In the genomic region with DNA sequence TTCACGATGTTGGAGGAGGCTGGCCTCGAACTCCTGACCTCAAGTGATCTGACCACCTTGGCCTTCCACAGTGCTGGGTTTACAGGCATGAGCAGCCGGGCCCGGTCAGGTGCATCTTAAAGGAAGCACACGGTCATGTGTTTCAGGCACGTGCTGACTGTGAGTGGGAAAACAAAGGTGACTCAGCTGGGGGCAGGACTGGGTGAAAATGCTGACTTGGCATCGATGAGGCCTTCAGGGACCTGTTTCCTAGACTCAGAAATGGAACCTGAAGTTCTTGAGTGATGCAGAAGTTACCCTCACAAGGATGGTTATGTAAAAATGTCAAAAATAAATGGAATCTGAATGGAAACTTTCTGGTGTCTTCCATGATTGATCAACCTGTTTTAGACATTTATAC, we compare ENCODE assay signal across 15 cellular contexts. TPM values are rescaled to one million over a fixed set of nuclear protein-coding genes. Genes with fewer than 3 reads are reported as not detected.
"Had no signal": no experiment of that assay in that cellular context is flagged by ENCODE, and none has a peak within 500 bp of the region (broad histone marks: within the 10 kb centered on the region; RNA-seq: fewer than 3 reads in every experiment).

No MANE protein-coding gene starts in this region.

RNA-seq across cellular contexts. Expression of a gene that starts 3.6 kb away (rescaled TPM):
- total RNA-seq: activated CD4-positive, alpha-beta memory T cell treated with anti-CD3 and anti-CD28 coated beads, Interleukin-2, amount 10 ng/mL, durations not matched to agents 7 days and 5 days; activated CD4-positive, alpha-beta T cell treated with anti-CD3 and anti-CD28 coated beads for 36 hours; activated CD4-positive, alpha-beta T cell treated with anti-CD3 and anti-CD28 coated beads, Interleukin-2, amount 10 ng/mL, durations not matched to agents 7 days and 5 days; activated CD8-positive, alpha-beta memory T cell treated with anti-CD3 and anti-CD28 coated beads, Interleukin-2, amount 10 ng/mL, durations not matched to agents 7 days and 5 days; activated CD8-positive, alpha-beta T cell treated with anti-CD3 and anti-CD28 coated beads, Interleukin-2, amount 10 ng/mL, durations not matched to agents 7 days and 5 days; activated naive CD8-positive, alpha-beta T cell treated with anti-CD3 and anti-CD28 coated beads, Interleukin-2, amount 10 ng/mL, durations not matched to agents 7 days and 5 days; activated T-helper 2 cell treated with anti-CD3 and anti-CD28 coated beads, Interferon-gamma antibody, Interleukin-2, Interleukin-4, amounts not matched to agents 10 μg/mL and 5 μg/mL and 100 μg/mL, durations not matched to agents 14 hours and 24 hours and 36 hours; ascending aorta; bronchial epithelial cell; cardiac muscle cell; chondrocyte; T-helper 17 cell; T-helper 2 cell treated with Interferon-gamma antibody and Interleukin-4, amounts not matched to agents 100 ng/mL and 5 ng/mL, for 36 hours; WTC11 had no signal
- polyA plus RNA-seq: adipose tissue, cardiac muscle cell had no signal

RNA-seq across cellular contexts. Expression of a gene that starts 17.2 kb away (rescaled TPM):
- total RNA-seq: activated CD4-positive, alpha-beta memory T cell treated with anti-CD3 and anti-CD28 coated beads, Interleukin-2, amount 10 ng/mL, durations not matched to agents 7 days and 5 days; activated CD4-positive, alpha-beta T cell treated with anti-CD3 and anti-CD28 coated beads for 36 hours; activated CD4-positive, alpha-beta T cell treated with anti-CD3 and anti-CD28 coated beads, Interleukin-2, amount 10 ng/mL, durations not matched to agents 7 days and 5 days; activated CD8-positive, alpha-beta memory T cell treated with anti-CD3 and anti-CD28 coated beads, Interleukin-2, amount 10 ng/mL, durations not matched to agents 7 days and 5 days; activated CD8-positive, alpha-beta T cell treated with anti-CD3 and anti-CD28 coated beads, Interleukin-2, amount 10 ng/mL, durations not matched to agents 7 days and 5 days; activated naive CD8-positive, alpha-beta T cell treated with anti-CD3 and anti-CD28 coated beads, Interleukin-2, amount 10 ng/mL, durations not matched to agents 7 days and 5 days; activated T-helper 2 cell treated with anti-CD3 and anti-CD28 coated beads, Interferon-gamma antibody, Interleukin-2, Interleukin-4, amounts not matched to agents 10 μg/mL and 5 μg/mL and 100 μg/mL, durations not matched to agents 14 hours and 24 hours and 36 hours; ascending aorta; bronchial epithelial cell; cardiac muscle cell; chondrocyte; T-helper 17 cell; T-helper 2 cell treated with Interferon-gamma antibody and Interleukin-4, amounts not matched to agents 100 ng/mL and 5 ng/mL, for 36 hours; WTC11 had no signal
- polyA plus RNA-seq: adipose tissue, cardiac muscle cell had no signal

RNA-seq across cellular contexts. Expression of a gene that starts 21.3 kb away (rescaled TPM):
- total RNA-seq: activated CD4-positive, alpha-beta memory T cell treated with anti-CD3 and anti-CD28 coated beads, Interleukin-2, amount 10 ng/mL, durations not matched to agents 7 days and 5 days; activated CD4-positive, alpha-beta T cell treated with anti-CD3 and anti-CD28 coated beads for 36 hours; activated CD4-positive, alpha-beta T cell treated with anti-CD3 and anti-CD28 coated beads, Interleukin-2, amount 10 ng/mL, durations not matched to agents 7 days and 5 days; activated CD8-positive, alpha-beta memory T cell treated with anti-CD3 and anti-CD28 coated beads, Interleukin-2, amount 10 ng/mL, durations not matched to agents 7 days and 5 days; activated CD8-positive, alpha-beta T cell treated with anti-CD3 and anti-CD28 coated beads, Interleukin-2, amount 10 ng/mL, durations not matched to agents 7 days and 5 days; activated naive CD8-positive, alpha-beta T cell treated with anti-CD3 and anti-CD28 coated beads, Interleukin-2, amount 10 ng/mL, durations not matched to agents 7 days and 5 days; activated T-helper 2 cell treated with anti-CD3 and anti-CD28 coated beads, Interferon-gamma antibody, Interleukin-2, Interleukin-4, amounts not matched to agents 10 μg/mL and 5 μg/mL and 100 μg/mL, durations not matched to agents 14 hours and 24 hours and 36 hours; ascending aorta; bronchial epithelial cell; cardiac muscle cell; chondrocyte; T-helper 17 cell; T-helper 2 cell treated with Interferon-gamma antibody and Interleukin-4, amounts not matched to agents 100 ng/mL and 5 ng/mL, for 36 hours; WTC11 had no signal
- polyA plus RNA-seq: cardiac muscle cell had no signal

RNA-seq across cellular contexts. Expression of a gene that starts 46.1 kb away (rescaled TPM):
- total RNA-seq: activated CD4-positive, alpha-beta memory T cell treated with anti-CD3 and anti-CD28 coated beads, Interleukin-2, amount 10 ng/mL, durations not matched to agents 7 days and 5 days; activated CD4-positive, alpha-beta T cell treated with anti-CD3 and anti-CD28 coated beads for 36 hours; activated CD4-positive, alpha-beta T cell treated with anti-CD3 and anti-CD28 coated beads, Interleukin-2, amount 10 ng/mL, durations not matched to agents 7 days and 5 days; activated CD8-positive, alpha-beta memory T cell treated with anti-CD3 and anti-CD28 coated beads, Interleukin-2, amount 10 ng/mL, durations not matched to agents 7 days and 5 days; activated CD8-positive, alpha-beta T cell treated with anti-CD3 and anti-CD28 coated beads, Interleukin-2, amount 10 ng/mL, durations not matched to agents 7 days and 5 days; activated naive CD8-positive, alpha-beta T cell treated with anti-CD3 and anti-CD28 coated beads, Interleukin-2, amount 10 ng/mL, durations not matched to agents 7 days and 5 days; activated T-helper 2 cell treated with anti-CD3 and anti-CD28 coated beads, Interferon-gamma antibody, Interleukin-2, Interleukin-4, amounts not matched to agents 10 μg/mL and 5 μg/mL and 100 μg/mL, durations not matched to agents 14 hours and 24 hours and 36 hours; ascending aorta; bronchial epithelial cell; cardiac muscle cell; chondrocyte; T-helper 17 cell; T-helper 2 cell treated with Interferon-gamma antibody and Interleukin-4, amounts not matched to agents 100 ng/mL and 5 ng/mL, for 36 hours; WTC11 had no signal
- polyA plus RNA-seq: adipose tissue, cardiac muscle cell had no signal
